1 cellular context compared by ENCODE assay signal in genomic region chr4:169823685-169824084, GRCh38.
A peak's percentile ranks its signal among the peaks of the same experiment; 100 is the strongest.
TF ChIP-seq lines count a peak whose summit lies in the region.

No MANE protein-coding gene starts in this region.

TF ChIP-seq in K562, 482 proteins besides CTCF, POLR2A, EP300 and RAD21 (continued from another document and continues in another):
- TF ChIP-seq TSHZ1 (CRISPR knock-in tag; IDR thresholded peaks at IDR 0.05) (no peak), MYBL2 (IDR thresholded peaks at IDR 0.05; ENCODE audit: low read depth) (no peak), MYBL2 (CRISPR knock-in tag; IDR thresholded peaks at IDR 0.05; ENCODE audit: borderline replicate concordance) (no peak), USF1 (CRISPR knock-in tag; IDR thresholded peaks at IDR 0.05) (no peak), CBX3 (IDR thresholded peaks at IDR 0.05; ENCODE audit: borderline replicate concordance in 1 of 2, low read length in 2 of 2) (0 out of 3 replicates have a peak, but pooled peaks of 1 of the 2 experiments have one; percentile 22), HDAC1 (IDR thresholded peaks at IDR 0.05) (no peak), BACH1 (tag; IDR thresholded peaks at IDR 0.05) (no peak), IRF2 (CRISPR knock-in tag; IDR thresholded peaks at IDR 0.05) (no peak), ATF1 (CRISPR knock-in tag; IDR thresholded peaks at IDR 0.05) (no peak), ATF1 (tag; IDR thresholded peaks at IDR 0.05) (no peak), KLF13 (tag; IDR thresholded peaks at IDR 0.05; ENCODE audit: borderline replicate concordance, low read depth) (no peak), SRSF3 (IDR thresholded peaks at IDR 0.05; ENCODE audit: insufficient read depth, low read length) (no peak), RBM25 (IDR thresholded peaks at IDR 0.05; ENCODE audit: low read depth, low read length, severe bottlenecking) (no peak), TAL1 (IDR thresholded peaks at IDR 0.05) (peak; percentile 41; the same call in 1 of the 2 replicates), RBM15 (IDR thresholded peaks at IDR 0.05; ENCODE audit: insufficient read depth, low read length) (no peak), BHLHE40 (IDR thresholded peaks at IDR 0.05; ENCODE audit: low read length) (peak; percentile 70), ZNF311 (CRISPR knock-in tag; IDR thresholded peaks at IDR 0.05) (no peak), HMG20B (CRISPR knock-in tag; IDR thresholded peaks at IDR 0.05) (no peak), MEIS2 (IDR thresholded peaks at IDR 0.05; ENCODE audit: partially characterized antibody) (peak; percentile 60), ZNF24 (IDR thresholded peaks at IDR 0.05) (no peak), ESRRA (IDR thresholded peaks at IDR 0.05; ENCODE audit: borderline replicate concordance, low read depth) (no peak), EP400 (IDR thresholded peaks at IDR 0.05) (no peak), ZNF778 (CRISPR knock-in tag; IDR thresholded peaks at IDR 0.05) (no peak), CEBPG (CRISPR knock-in tag; IDR thresholded peaks at IDR 0.05) (peak; percentile 66), CEBPG (tag; conservative IDR thresholded peaks at IDR 0.05 in 1 of 2, IDR thresholded peaks at IDR 0.05 in 1 of 2) (peak; percentile 55 to 76), ZNF76 (CRISPR knock-in tag; IDR thresholded peaks at IDR 0.05; ENCODE audit: borderline replicate concordance) (no peak), ZZZ3 (IDR thresholded peaks at IDR 0.05) (no peak), STAT5A (IDR thresholded peaks at IDR 0.05; ENCODE audit: borderline replicate concordance, low read length) (peak; percentile 18; the same call in 1 of the 2 replicates), MTA2 (IDR thresholded peaks at IDR 0.05; ENCODE audit: low read depth) (no peak), CCAR2 (IDR thresholded peaks at IDR 0.05; ENCODE audit: low read depth, low read length) (no peak), ZNF184 (CRISPR knock-in tag; IDR thresholded peaks at IDR 0.05) (no peak), CTBP1 (IDR thresholded peaks at IDR 0.05; ENCODE audit: borderline replicate concordance) (no peak), ZNF134 (CRISPR knock-in tag; conservative IDR thresholded peaks at IDR 0.05) (0 out of 2 replicates have a peak, but pooled peaks have one; percentile 36), FOSL1 (tag; conservative IDR thresholded peaks at IDR 0.05) (no peak), KDM1A (IDR thresholded peaks at IDR 0.05) (no peak), SIN3B (IDR thresholded peaks at IDR 0.05; ENCODE audit: low read depth) (no peak), TFAP4 (CRISPR knock-in tag; IDR thresholded peaks at IDR 0.05; ENCODE audit: borderline replicate concordance) (no peak), SMARCC2 (IDR thresholded peaks at IDR 0.05; ENCODE audit: low read depth) (no peak), HOXB6 (CRISPR knock-in tag; IDR thresholded peaks at IDR 0.05; ENCODE audit: borderline replicate concordance) (no peak), E2F8 (IDR thresholded peaks at IDR 0.05; ENCODE audit: low read depth, partially characterized antibody) (no peak), U2AF1 (optimal IDR thresholded peaks at IDR 0.05; ENCODE audit: low read depth, low read length) (no peak), EHMT2 (IDR thresholded peaks at IDR 0.05) (peak; percentile 99), XRCC4 (IDR thresholded peaks at IDR 0.05; ENCODE audit: extremely low read depth, insufficient read depth, insufficient read length) (no peak), CBFA2T3 (IDR thresholded peaks at IDR 0.05) (peak; percentile 51), ADNP (tag; IDR thresholded peaks at IDR 0.05) (no peak), KDM5B (IDR thresholded peaks at IDR 0.05; ENCODE audit: insufficient replicate concordance, low read depth, low read length) (no peak), ZNF766 (CRISPR knock-in tag; conservative IDR thresholded peaks at IDR 0.05) (peak; percentile 74), FOXK2 (conservative IDR thresholded peaks at IDR 0.05 in 1 of 2, IDR thresholded peaks at IDR 0.05 in 1 of 2; ENCODE audit: low read depth in 2 of 2) (no peak)
- TF ChIP-seq, protein P1, sequence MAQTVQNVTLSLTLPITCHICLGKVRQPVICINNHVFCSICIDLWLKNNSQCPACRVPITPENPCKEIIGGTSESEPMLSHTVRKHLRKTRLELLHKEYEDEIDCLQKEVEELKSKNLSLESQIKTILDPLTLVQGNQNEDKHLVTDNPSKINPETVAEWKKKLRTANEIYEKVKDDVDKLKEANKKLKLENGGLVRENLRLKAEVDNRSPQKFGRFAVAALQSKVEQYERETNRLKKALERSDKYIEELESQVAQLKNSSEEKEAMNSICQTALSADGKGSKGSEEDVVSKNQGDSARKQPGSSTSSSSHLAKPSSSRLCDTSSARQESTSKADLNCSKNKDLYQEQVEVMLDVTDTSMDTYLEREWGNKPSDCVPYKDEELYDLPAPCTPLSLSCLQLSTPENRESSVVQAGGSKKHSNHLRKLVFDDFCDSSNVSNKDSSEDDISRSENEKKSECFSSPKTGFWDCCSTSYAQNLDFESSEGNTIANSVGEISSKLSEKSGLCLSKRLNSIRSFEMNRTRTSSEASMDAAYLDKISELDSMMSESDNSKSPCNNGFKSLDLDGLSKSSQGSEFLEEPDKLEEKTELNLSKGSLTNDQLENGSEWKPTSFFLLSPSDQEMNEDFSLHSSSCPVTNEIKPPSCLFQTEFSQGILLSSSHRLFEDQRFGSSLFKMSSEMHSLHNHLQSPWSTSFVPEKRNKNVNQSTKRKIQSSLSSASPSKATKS (CRISPR knock-in tag; IDR thresholded peaks at IDR 0.05): no peak
- TF ChIP-seq, protein P2, sequence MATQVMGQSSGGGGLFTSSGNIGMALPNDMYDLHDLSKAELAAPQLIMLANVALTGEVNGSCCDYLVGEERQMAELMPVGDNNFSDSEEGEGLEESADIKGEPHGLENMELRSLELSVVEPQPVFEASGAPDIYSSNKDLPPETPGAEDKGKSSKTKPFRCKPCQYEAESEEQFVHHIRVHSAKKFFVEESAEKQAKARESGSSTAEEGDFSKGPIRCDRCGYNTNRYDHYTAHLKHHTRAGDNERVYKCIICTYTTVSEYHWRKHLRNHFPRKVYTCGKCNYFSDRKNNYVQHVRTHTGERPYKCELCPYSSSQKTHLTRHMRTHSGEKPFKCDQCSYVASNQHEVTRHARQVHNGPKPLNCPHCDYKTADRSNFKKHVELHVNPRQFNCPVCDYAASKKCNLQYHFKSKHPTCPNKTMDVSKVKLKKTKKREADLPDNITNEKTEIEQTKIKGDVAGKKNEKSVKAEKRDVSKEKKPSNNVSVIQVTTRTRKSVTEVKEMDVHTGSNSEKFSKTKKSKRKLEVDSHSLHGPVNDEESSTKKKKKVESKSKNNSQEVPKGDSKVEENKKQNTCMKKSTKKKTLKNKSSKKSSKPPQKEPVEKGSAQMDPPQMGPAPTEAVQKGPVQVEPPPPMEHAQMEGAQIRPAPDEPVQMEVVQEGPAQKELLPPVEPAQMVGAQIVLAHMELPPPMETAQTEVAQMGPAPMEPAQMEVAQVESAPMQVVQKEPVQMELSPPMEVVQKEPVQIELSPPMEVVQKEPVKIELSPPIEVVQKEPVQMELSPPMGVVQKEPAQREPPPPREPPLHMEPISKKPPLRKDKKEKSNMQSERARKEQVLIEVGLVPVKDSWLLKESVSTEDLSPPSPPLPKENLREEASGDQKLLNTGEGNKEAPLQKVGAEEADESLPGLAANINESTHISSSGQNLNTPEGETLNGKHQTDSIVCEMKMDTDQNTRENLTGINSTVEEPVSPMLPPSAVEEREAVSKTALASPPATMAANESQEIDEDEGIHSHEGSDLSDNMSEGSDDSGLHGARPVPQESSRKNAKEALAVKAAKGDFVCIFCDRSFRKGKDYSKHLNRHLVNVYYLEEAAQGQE (CRISPR knock-in tag; IDR thresholded peaks at IDR 0.05; ENCODE audit: low read depth): peak; percentile 94
- TF ChIP-seq, protein P3, sequence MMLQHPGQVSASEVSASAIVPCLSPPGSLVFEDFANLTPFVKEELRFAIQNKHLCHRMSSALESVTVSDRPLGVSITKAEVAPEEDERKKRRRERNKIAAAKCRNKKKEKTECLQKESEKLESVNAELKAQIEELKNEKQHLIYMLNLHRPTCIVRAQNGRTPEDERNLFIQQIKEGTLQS (IDR thresholded peaks at IDR 0.05): no peak
- TF ChIP-seq, protein P3 (CRISPR knock-in tag; conservative IDR thresholded peaks at IDR 0.05): no peak
- TF ChIP-seq, protein P4, sequence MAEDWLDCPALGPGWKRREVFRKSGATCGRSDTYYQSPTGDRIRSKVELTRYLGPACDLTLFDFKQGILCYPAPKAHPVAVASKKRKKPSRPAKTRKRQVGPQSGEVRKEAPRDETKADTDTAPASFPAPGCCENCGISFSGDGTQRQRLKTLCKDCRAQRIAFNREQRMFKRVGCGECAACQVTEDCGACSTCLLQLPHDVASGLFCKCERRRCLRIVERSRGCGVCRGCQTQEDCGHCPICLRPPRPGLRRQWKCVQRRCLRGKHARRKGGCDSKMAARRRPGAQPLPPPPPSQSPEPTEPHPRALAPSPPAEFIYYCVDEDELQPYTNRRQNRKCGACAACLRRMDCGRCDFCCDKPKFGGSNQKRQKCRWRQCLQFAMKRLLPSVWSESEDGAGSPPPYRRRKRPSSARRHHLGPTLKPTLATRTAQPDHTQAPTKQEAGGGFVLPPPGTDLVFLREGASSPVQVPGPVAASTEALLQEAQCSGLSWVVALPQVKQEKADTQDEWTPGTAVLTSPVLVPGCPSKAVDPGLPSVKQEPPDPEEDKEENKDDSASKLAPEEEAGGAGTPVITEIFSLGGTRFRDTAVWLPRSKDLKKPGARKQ (CRISPR knock-in tag; IDR thresholded peaks at IDR 0.05): no peak
- TF ChIP-seq, protein P5, sequence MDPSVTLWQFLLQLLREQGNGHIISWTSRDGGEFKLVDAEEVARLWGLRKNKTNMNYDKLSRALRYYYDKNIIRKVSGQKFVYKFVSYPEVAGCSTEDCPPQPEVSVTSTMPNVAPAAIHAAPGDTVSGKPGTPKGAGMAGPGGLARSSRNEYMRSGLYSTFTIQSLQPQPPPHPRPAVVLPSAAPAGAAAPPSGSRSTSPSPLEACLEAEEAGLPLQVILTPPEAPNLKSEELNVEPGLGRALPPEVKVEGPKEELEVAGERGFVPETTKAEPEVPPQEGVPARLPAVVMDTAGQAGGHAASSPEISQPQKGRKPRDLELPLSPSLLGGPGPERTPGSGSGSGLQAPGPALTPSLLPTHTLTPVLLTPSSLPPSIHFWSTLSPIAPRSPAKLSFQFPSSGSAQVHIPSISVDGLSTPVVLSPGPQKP (CRISPR knock-in tag; IDR thresholded peaks at IDR 0.05): no peak
